ENCODE assay signal across 1 cellular context in genomic region chr6:70667711-70668498, GRCh38.
TF ChIP-seq lines count a peak whose summit lies in the region.

SMAP1 (plus strand) TSS chr6:70667883; CDS start chr6:70668024, 141 bp downstream.

TF ChIP-seq in HepG2, 621 proteins besides CTCF, POLR2A, EP300 and RAD21 (continued from another document and continues in another):
- peak; percentile 75; the same call in 1 of the 2 replicates for TF ChIP-seq ZSCAN22 (CRISPR knock-in tag; IDR thresholded peaks at IDR 0.05)
- TF ChIP-seq MIXL1 (CRISPR knock-in tag; IDR thresholded peaks at IDR 0.05) = 0 out of 2 replicates have a peak, but pooled peaks have one; percentile 3
- peak; percentile 92 for TF ChIP-seq ZMYM4 (CRISPR knock-in tag; IDR thresholded peaks at IDR 0.05)
- TF ChIP-seq ZNF180 (CRISPR knock-in tag; IDR thresholded peaks at IDR 0.05; ENCODE audit: borderline replicate concordance, low read depth) = no peak
- TF ChIP-seq TCF12 (IDR thresholded peaks at IDR 0.05) = no peak
- peak; percentile 87 for TF ChIP-seq TCF12 (CRISPR knock-in tag; IDR thresholded peaks at IDR 0.05)
- peak; percentile 15; the same call in 1 of the 2 replicates for TF ChIP-seq ZNF318 (CRISPR knock-in tag; IDR thresholded peaks at IDR 0.05)
- peak; percentile 89 for TF ChIP-seq SAP130 (CRISPR knock-in tag; IDR thresholded peaks at IDR 0.05; ENCODE audit: low read depth)
- peak; percentile 63; the same call in 1 of the 2 replicates for TF ChIP-seq ZNF431 (CRISPR knock-in tag; IDR thresholded peaks at IDR 0.05; ENCODE audit: borderline replicate concordance, low read depth)
- TF ChIP-seq ARID5B (CRISPR knock-in tag; IDR thresholded peaks at IDR 0.05) = peak; percentile 80
- TF ChIP-seq SP5 (CRISPR knock-in tag; IDR thresholded peaks at IDR 0.05; ENCODE audit: borderline replicate concordance, low read depth) = peak; percentile 76; the same call in 1 of the 2 replicates
- TF ChIP-seq ZNF562 (CRISPR knock-in tag; IDR thresholded peaks at IDR 0.05; ENCODE audit: borderline replicate concordance) = no peak
- TF ChIP-seq HIC2 (CRISPR knock-in tag; IDR thresholded peaks at IDR 0.05; ENCODE audit: low read depth) = no peak; the same call in 1 of the 2 replicates
- TF ChIP-seq ZBTB38 (CRISPR knock-in tag; IDR thresholded peaks at IDR 0.05) = peak; percentile 72; the same call in 1 of the 2 replicates
- no peak for TF ChIP-seq AFF4 (CRISPR knock-in tag; IDR thresholded peaks at IDR 0.05)
- TF ChIP-seq SIN3A (IDR thresholded peaks at IDR 0.05; ENCODE audit: borderline replicate concordance, low read depth, low read length) = peak; percentile 27; the same call in 1 of the 2 replicates
- TF ChIP-seq ZNF350 (CRISPR knock-in tag; IDR thresholded peaks at IDR 0.05; ENCODE audit: borderline replicate concordance, low read depth) = peak; percentile 42; the same call in 1 of the 2 replicates
- TF ChIP-seq ZNF639 (CRISPR knock-in tag; conservative IDR thresholded peaks at IDR 0.05) = peak; percentile 93
- peak; percentile 79 for TF ChIP-seq IKZF5 (CRISPR knock-in tag; IDR thresholded peaks at IDR 0.05)
- no peak for TF ChIP-seq SRSF1 (optimal IDR thresholded peaks at IDR 0.05; ENCODE audit: low read depth, low read length)
- 0 out of 2 replicates have a peak, but pooled peaks have one; percentile 51 for TF ChIP-seq ZNF451 (CRISPR knock-in tag; IDR thresholded peaks at IDR 0.05)
- TF ChIP-seq ZNF619 (CRISPR knock-in tag; IDR thresholded peaks at IDR 0.05) = peak; percentile 79; the same call in 1 of the 2 replicates
- TF ChIP-seq DBP (CRISPR knock-in tag; IDR thresholded peaks at IDR 0.05; ENCODE audit: not compliant biosample characterization) = peak; percentile 35
- TF ChIP-seq MEIS2 (CRISPR knock-in tag; IDR thresholded peaks at IDR 0.05) = peak; percentile 32; the same call in 1 of the 2 replicates
- peak; percentile 4; the same call in 1 of the 2 replicates for TF ChIP-seq BHLHE40 (IDR thresholded peaks at IDR 0.05; ENCODE audit: low read length)
- peak; percentile 28; the same call in 1 of the 2 replicates for TF ChIP-seq ZNF580 (CRISPR knock-in tag; IDR thresholded peaks at IDR 0.05; ENCODE audit: borderline replicate concordance, low read depth)
- TF ChIP-seq ZNF274 (CRISPR knock-in tag; IDR thresholded peaks at IDR 0.05) = peak; percentile 78
- no peak for TF ChIP-seq ZFP36 (IDR thresholded peaks at IDR 0.05; ENCODE audit: borderline replicate concordance, low read depth, low read length, partially characterized antibody)
- peak; percentile 74 for TF ChIP-seq GATAD1 (CRISPR knock-in tag; IDR thresholded peaks at IDR 0.05)
